17 cellular contexts compared by ENCODE assay signal in genomic region chr13:40292108-40292507, GRCh38.
"Had no signal": no experiment of that assay in that cellular context is flagged by ENCODE, and none has a peak within 500 bp of the region (broad histone marks: within the 10 kb centered on the region; RNA-seq: fewer than 3 reads in every experiment).

No MANE protein-coding gene starts in this region.

- H3K4me1 ChIP-seq: foreskin keratinocyte, lower lobe of right lung, parathyroid adenoma, prostate gland, stomach, transverse colon had no signal

- H3K27ac ChIP-seq: epithelial cell of prostate, foreskin keratinocyte, lower lobe of right lung, parathyroid adenoma, prostate gland, stomach, thoracic aorta, transverse colon had no signal

- H3K36me3 ChIP-seq: lower lobe of right lung, prostate gland, stomach, thoracic aorta, transverse colon had no signal

- H3K4me3 ChIP-seq: lower lobe of right lung, prostate gland, stomach, thoracic aorta, transverse colon had no signal

- H3K27me3 ChIP-seq: foreskin keratinocyte, stomach, transverse colon had no signal

- ATAC-seq: effector memory CD8-positive, alpha-beta T cell; foreskin keratinocyte; left lobe of liver; lower lobe of right lung had no signal

- H3K9me3 ChIP-seq: prostate gland had no signal

- DNase-seq: effector memory CD8-positive, alpha-beta T cell; foreskin keratinocyte; hypothalamus; kidney glomerular epithelial cell; lower lobe of right lung; naive B cell; occipital lobe; small intestine; stimulated activated CD4-positive, alpha-beta T cell treated with anti-CD3 and anti-CD28 coated beads, Interleukin-12 subunit alpha, Interleukin-12 subunit beta, amount 100 ng/mL, for 4 hours; stimulated activated naive CD4-positive, alpha-beta T cell; stomach; transverse colon had no signal
